Comparison of ENCODE assay signal across 1 cellular context in the genomic region with DNA sequence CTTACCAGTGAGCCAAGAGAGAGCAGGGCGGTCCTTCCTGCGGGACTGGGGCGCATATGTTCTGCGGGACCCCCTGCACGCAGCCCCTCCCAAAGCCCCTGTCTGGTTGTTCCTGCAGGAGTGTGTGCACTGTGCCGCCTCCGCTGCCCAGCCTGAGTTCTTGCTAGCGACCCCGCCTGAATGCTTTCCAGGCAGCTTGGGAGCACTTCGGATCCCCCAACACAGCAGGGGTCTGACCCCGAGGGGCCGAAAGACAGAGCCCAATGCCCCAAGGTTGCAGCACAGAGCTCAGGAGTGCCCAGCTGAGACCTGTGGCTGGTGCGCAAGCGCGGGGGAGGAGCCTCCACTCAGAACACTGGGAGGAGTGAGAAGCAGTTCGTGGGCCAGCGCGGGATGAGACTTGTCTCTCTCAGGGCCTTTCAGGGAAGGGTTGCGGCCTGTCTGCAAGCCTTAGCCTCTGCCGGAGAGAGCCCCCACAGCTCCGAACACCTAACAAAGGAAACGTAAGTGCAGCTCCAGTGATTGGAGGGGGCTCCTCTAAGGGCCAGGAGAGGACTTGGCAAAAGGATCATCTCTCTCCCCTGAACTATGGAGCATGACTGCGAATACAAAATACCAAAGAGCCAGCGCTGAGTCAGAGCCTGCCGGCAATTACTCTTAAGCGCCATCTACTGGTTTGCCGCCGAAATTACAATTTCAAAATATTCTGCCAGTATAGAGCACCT.
A peak's percentile ranks its signal among the peaks of the same experiment; 100 is the strongest.
TF ChIP-seq lines count a peak whose summit lies in the region.

No MANE protein-coding gene starts in this region.

TF ChIP-seq in HEK293, 187 proteins besides CTCF, POLR2A, EP300 and RAD21 (continued from another document):
- TF ChIP-seq, protein P1, sequence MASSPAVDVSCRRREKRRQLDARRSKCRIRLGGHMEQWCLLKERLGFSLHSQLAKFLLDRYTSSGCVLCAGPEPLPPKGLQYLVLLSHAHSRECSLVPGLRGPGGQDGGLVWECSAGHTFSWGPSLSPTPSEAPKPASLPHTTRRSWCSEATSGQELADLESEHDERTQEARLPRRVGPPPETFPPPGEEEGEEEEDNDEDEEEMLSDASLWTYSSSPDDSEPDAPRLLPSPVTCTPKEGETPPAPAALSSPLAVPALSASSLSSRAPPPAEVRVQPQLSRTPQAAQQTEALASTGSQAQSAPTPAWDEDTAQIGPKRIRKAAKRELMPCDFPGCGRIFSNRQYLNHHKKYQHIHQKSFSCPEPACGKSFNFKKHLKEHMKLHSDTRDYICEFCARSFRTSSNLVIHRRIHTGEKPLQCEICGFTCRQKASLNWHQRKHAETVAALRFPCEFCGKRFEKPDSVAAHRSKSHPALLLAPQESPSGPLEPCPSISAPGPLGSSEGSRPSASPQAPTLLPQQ (tag by site-specific recombination; IDR thresholded peaks at IDR 0.05) = peak; percentile 39; the same call in 1 of the 2 replicates
- TF ChIP-seq ZNF391 (tag by site-specific recombination; IDR thresholded peaks at IDR 0.05; ENCODE audit: borderline replicate concordance, low read depth) (no peak), ZNF629 (tag by site-specific recombination; IDR thresholded peaks at IDR 0.05) (0 out of 2 replicates have a peak, but pooled peaks have one; percentile 15), ZSCAN30 (tag by site-specific recombination; IDR thresholded peaks at IDR 0.05) (peak; percentile 88), ZBTB17 (tag by site-specific recombination; IDR thresholded peaks at IDR 0.05) (peak; percentile 77; the same call in 1 of the 2 replicates), SP3 (tag by site-specific recombination; IDR thresholded peaks at IDR 0.05) (peak; percentile 58), ZNF654 (tag by site-specific recombination; IDR thresholded peaks at IDR 0.05; ENCODE audit: low read depth) (peak; percentile 70), ZNF221 (tag by site-specific recombination; IDR thresholded peaks at IDR 0.05; ENCODE audit: borderline replicate concordance) (no peak), ZNF121 (tag by site-specific recombination; IDR thresholded peaks at IDR 0.05) (no peak), SP7 (tag by site-specific recombination; IDR thresholded peaks at IDR 0.05) (peak; percentile 75), ZFP37 (tag by site-specific recombination; IDR thresholded peaks at IDR 0.05) (peak; percentile 55; the same call in 1 of the 2 replicates), ZNF600 (tag by site-specific recombination; IDR thresholded peaks at IDR 0.05) (peak; percentile 58), GLIS2 (tag by site-specific recombination; IDR thresholded peaks at IDR 0.05) (peak; percentile 89), ZNF2 (tag by site-specific recombination; IDR thresholded peaks at IDR 0.05) (0 out of 2 replicates have a peak, but pooled peaks have one; percentile 57), ZNF561 (tag by site-specific recombination; IDR thresholded peaks at IDR 0.05; ENCODE audit: borderline replicate concordance) (peak; percentile 41; the same call in 1 of the 2 replicates), ZNF341 (tag by site-specific recombination; IDR thresholded peaks at IDR 0.05; ENCODE audit: low read depth) (0 out of 2 replicates have a peak, but pooled peaks have one; percentile 42), ZNF184 (tag by site-specific recombination; IDR thresholded peaks at IDR 0.05) (0 out of 2 replicates have a peak, but pooled peaks have one; percentile 32), ZXDB (tag by site-specific recombination; IDR thresholded peaks at IDR 0.05) (peak; percentile 53; the same call in 1 of the 2 replicates), TRIM28 (IDR thresholded peaks at IDR 0.05; ENCODE audit: borderline replicate concordance, low read length) (peak; percentile 57; the same call in 1 of the 2 replicates), ZNF157 (tag by site-specific recombination; IDR thresholded peaks at IDR 0.05) (no peak)
- TF ChIP-seq, protein P2, sequence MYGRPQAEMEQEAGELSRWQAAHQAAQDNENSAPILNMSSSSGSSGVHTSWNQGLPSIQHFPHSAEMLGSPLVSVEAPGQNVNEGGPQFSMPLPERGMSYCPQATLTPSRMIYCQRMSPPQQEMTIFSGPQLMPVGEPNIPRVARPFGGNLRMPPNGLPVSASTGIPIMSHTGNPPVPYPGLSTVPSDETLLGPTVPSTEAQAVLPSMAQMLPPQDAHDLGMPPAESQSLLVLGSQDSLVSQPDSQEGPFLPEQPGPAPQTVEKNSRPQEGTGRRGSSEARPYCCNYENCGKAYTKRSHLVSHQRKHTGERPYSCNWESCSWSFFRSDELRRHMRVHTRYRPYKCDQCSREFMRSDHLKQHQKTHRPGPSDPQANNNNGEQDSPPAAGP (tag by site-specific recombination; IDR thresholded peaks at IDR 0.05) = no peak
- TF ChIP-seq, protein P3, sequence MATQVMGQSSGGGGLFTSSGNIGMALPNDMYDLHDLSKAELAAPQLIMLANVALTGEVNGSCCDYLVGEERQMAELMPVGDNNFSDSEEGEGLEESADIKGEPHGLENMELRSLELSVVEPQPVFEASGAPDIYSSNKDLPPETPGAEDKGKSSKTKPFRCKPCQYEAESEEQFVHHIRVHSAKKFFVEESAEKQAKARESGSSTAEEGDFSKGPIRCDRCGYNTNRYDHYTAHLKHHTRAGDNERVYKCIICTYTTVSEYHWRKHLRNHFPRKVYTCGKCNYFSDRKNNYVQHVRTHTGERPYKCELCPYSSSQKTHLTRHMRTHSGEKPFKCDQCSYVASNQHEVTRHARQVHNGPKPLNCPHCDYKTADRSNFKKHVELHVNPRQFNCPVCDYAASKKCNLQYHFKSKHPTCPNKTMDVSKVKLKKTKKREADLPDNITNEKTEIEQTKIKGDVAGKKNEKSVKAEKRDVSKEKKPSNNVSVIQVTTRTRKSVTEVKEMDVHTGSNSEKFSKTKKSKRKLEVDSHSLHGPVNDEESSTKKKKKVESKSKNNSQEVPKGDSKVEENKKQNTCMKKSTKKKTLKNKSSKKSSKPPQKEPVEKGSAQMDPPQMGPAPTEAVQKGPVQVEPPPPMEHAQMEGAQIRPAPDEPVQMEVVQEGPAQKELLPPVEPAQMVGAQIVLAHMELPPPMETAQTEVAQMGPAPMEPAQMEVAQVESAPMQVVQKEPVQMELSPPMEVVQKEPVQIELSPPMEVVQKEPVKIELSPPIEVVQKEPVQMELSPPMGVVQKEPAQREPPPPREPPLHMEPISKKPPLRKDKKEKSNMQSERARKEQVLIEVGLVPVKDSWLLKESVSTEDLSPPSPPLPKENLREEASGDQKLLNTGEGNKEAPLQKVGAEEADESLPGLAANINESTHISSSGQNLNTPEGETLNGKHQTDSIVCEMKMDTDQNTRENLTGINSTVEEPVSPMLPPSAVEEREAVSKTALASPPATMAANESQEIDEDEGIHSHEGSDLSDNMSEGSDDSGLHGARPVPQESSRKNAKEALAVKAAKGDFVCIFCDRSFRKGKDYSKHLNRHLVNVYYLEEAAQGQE (tag by site-specific recombination; IDR thresholded peaks at IDR 0.05) = no peak
- TF ChIP-seq, protein P4, sequence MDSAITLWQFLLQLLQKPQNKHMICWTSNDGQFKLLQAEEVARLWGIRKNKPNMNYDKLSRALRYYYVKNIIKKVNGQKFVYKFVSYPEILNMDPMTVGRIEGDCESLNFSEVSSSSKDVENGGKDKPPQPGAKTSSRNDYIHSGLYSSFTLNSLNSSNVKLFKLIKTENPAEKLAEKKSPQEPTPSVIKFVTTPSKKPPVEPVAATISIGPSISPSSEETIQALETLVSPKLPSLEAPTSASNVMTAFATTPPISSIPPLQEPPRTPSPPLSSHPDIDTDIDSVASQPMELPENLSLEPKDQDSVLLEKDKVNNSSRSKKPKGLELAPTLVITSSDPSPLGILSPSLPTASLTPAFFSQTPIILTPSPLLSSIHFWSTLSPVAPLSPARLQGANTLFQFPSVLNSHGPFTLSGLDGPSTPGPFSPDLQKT (IDR thresholded peaks at IDR 0.05; ENCODE audit: borderline replicate concordance, low read depth, low read length) = no peak
- TF ChIP-seq, protein P5, sequence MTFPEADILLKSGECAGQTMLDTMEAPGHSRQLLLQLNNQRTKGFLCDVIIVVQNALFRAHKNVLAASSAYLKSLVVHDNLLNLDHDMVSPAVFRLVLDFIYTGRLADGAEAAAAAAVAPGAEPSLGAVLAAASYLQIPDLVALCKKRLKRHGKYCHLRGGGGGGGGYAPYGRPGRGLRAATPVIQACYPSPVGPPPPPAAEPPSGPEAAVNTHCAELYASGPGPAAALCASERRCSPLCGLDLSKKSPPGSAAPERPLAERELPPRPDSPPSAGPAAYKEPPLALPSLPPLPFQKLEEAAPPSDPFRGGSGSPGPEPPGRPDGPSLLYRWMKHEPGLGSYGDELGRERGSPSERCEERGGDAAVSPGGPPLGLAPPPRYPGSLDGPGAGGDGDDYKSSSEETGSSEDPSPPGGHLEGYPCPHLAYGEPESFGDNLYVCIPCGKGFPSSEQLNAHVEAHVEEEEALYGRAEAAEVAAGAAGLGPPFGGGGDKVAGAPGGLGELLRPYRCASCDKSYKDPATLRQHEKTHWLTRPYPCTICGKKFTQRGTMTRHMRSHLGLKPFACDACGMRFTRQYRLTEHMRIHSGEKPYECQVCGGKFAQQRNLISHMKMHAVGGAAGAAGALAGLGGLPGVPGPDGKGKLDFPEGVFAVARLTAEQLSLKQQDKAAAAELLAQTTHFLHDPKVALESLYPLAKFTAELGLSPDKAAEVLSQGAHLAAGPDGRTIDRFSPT (tag by site-specific recombination; IDR thresholded peaks at IDR 0.05) = no peak
